In genomic region chr9:35076848-35077247, GRCh38 we compare ENCODE assay signal across 29 cellular contexts. TPM values are rescaled to one million over a fixed set of nuclear protein-coding genes. Genes with fewer than 3 reads are reported as not detected.
DNase-seq lines count a peak whose midpoint lies in the region; ATAC-seq and TF ChIP-seq lines count a peak whose summit lies in the region.
"Had no signal": no experiment of that assay in that cellular context is flagged by ENCODE, and none has a peak within 500 bp of the region (broad histone marks: within the 10 kb centered on the region; RNA-seq: fewer than 3 reads in every experiment).

No MANE protein-coding gene starts in this region.

- H3K36me3 ChIP-seq in hepatocyte (replicated peaks; ENCODE audit: insufficient read depth, low read depth), result no peaks in the 10 kb centered on the region

- H3K9me2 ChIP-seq in hepatocyte (replicated peaks; ENCODE audit: insufficient read depth), result no peaks in the 10 kb centered on the region

- no peak overlapping the region for H3K4me3 Mint-ChIP-seq in activated naive CD4-positive, alpha-beta T cell treated with anti-CD3 and anti-CD28 coated beads, Interleukin-2, amount 50 U/mL, for 24 hours
- H3K4me3 Mint-ChIP-seq in activated naive CD4-positive, alpha-beta T cell treated with anti-CD3 and anti-CD28 coated beads for 36 hours, result no peak overlapping the region
- peak overlapping the region; percentile 95 for H3K4me3 Mint-ChIP-seq in activated CD4-positive, alpha-beta memory T cell treated with anti-CD3 and anti-CD28 coated beads, Interleukin-2, amount 10 ng/mL, durations not matched to agents 7 days and 5 days
- H3K4me3 Mint-ChIP-seq in nephron, result peak overlapping the region; percentile 93 to 96 (median 94)
- peak overlapping the region; percentile 95 for H3K4me3 Mint-ChIP-seq in stimulated activated effector memory CD8-positive, alpha-beta T cell treated with anti-CD3 and anti-CD28 coated beads, Interleukin-12 subunit alpha, Interleukin-12 subunit beta, amount 100 ng/mL, for 72 hours

- peaks cover 4% of the 10 kb centered on the region for H3K36me3 Mint-ChIP-seq in activated naive CD4-positive, alpha-beta T cell treated with anti-CD3 and anti-CD28 coated beads, Interleukin-2, amount 50 U/mL, for 24 hours
- H3K36me3 Mint-ChIP-seq in activated naive CD4-positive, alpha-beta T cell treated with anti-CD3 and anti-CD28 coated beads for 36 hours (ENCODE audit: low read depth), result peaks cover 37% of the 10 kb centered on the region
- H3K36me3 Mint-ChIP-seq in activated CD4-positive, alpha-beta memory T cell treated with anti-CD3 and anti-CD28 coated beads, Interleukin-2, amount 10 ng/mL, durations not matched to agents 7 days and 5 days (ENCODE audit: low read depth), result peaks cover 51% of the 10 kb centered on the region
- peaks cover 27% of the 10 kb centered on the region for H3K36me3 Mint-ChIP-seq in nephron (ENCODE audit: low read depth)
- H3K36me3 Mint-ChIP-seq in stimulated activated effector memory CD8-positive, alpha-beta T cell treated with anti-CD3 and anti-CD28 coated beads, Interleukin-12 subunit alpha, Interleukin-12 subunit beta, amount 100 ng/mL, for 72 hours, result peaks cover 69% of the 10 kb centered on the region

- H3K27ac Mint-ChIP-seq in activated naive CD4-positive, alpha-beta T cell treated with anti-CD3 and anti-CD28 coated beads, Interleukin-2, amount 50 U/mL, for 24 hours, result peak overlapping the region; percentile 8
- H3K27ac Mint-ChIP-seq in activated naive CD4-positive, alpha-beta T cell treated with anti-CD3 and anti-CD28 coated beads for 36 hours, result no peak overlapping the region
- no peak overlapping the region for H3K27ac Mint-ChIP-seq in activated CD4-positive, alpha-beta memory T cell treated with anti-CD3 and anti-CD28 coated beads, Interleukin-2, amount 10 ng/mL, durations not matched to agents 7 days and 5 days
- no peak overlapping the region for H3K27ac Mint-ChIP-seq in nephron
- peak overlapping the region; percentile 1 for H3K27ac Mint-ChIP-seq in stimulated activated effector memory CD8-positive, alpha-beta T cell treated with anti-CD3 and anti-CD28 coated beads, Interleukin-12 subunit alpha, Interleukin-12 subunit beta, amount 100 ng/mL, for 72 hours
- H3K27ac Mint-ChIP-seq: CD4-positive, alpha-beta T cell; GM23338; IgD-negative memory B cell had no signal

- intact Hi-C loops in activated naive CD4-positive, alpha-beta T cell treated with anti-CD3 and anti-CD28 coated beads for 36 hours (cut with micrococcal nuclease), result loop anchor here (10.0 kb wide), 1 partner anchor 752 kb away; the partner anchor contains the start of genes KIF24 and NUDT2

- H3K27me3 ChIP-seq in hepatocyte, result no peaks in the 10 kb centered on the region
- H3K27me3 ChIP-seq: BLaER1 treated with 17β-estradiol and CSF1 and Interleukin-3, amounts not matched to agents 10 nM and 100 nM; SJSA1 had no signal

- ATAC-seq in stimulated activated effector memory CD8-positive, alpha-beta T cell treated with anti-CD3 and anti-CD28 coated beads, Interleukin-12 subunit alpha, Interleukin-12 subunit beta, amount 100 ng/mL, for 72 hours, result no peak
- ATAC-seq: GM12878, GM23338 had no signal

- H3K4me2 ChIP-seq in hepatocyte, result no peak overlapping the region
- H3K4me2 ChIP-seq: GM23338, KMS-11 had no signal

- CTCF ChIA-PET in activated naive CD4-positive, alpha-beta T cell treated with anti-CD3 and anti-CD28 coated beads for 36 hours (lab: Charles Lee), result interaction anchor here (1.7 to 4.2 kb wide), 2 partner anchors 19 to 177 kb away, joined by 7 to 37 read pairs; partner anchors contain the start of gene PIGO
- CTCF ChIA-PET in activated CD4-positive, alpha-beta memory T cell treated with anti-CD3 and anti-CD28 coated beads, Interleukin-2, amount 10 ng/mL, durations not matched to agents 7 days and 5 days (lab: Charles Lee), result interaction anchor here (0.7 to 0.9 kb wide), 2 partner anchors 18 to 20 kb away, joined by 3 read pairs; partner anchors contain the start of gene PIGO

- H3K79me2 ChIP-seq in hepatocyte, result peaks cover 20% of the 10 kb centered on the region

- TF ChIP-seq CTCF in nephron (IDR thresholded peaks at IDR 0.05; ENCODE audit: unreplicated experiment in 3 of 3), result no peak
- no peak for TF ChIP-seq CTCF in hepatocyte (IDR thresholded peaks at IDR 0.05; ENCODE audit: poor library complexity)

- POLR2A ChIA-PET in activated CD4-positive, alpha-beta memory T cell treated with anti-CD3 and anti-CD28 coated beads, Interleukin-2, amount 10 ng/mL, durations not matched to agents 7 days and 5 days (lab: Charles Lee), result interaction anchor here (1.1 to 8.6 kb wide), 5 partner anchors 9 to 39 kb away, joined by 5 to 136 read pairs (median 61); partner anchors contain the start of genes ATOSB, PIGO, STOML2 and VCP

- H3K9me3 Mint-ChIP-seq in activated naive CD4-positive, alpha-beta T cell treated with anti-CD3 and anti-CD28 coated beads, Interleukin-2, amount 50 U/mL, for 24 hours, result no peaks in the 10 kb centered on the region
- H3K9me3 Mint-ChIP-seq in activated naive CD4-positive, alpha-beta T cell treated with anti-CD3 and anti-CD28 coated beads for 36 hours, result no peaks in the 10 kb centered on the region
- no peaks in the 10 kb centered on the region for H3K9me3 Mint-ChIP-seq in activated CD4-positive, alpha-beta memory T cell treated with anti-CD3 and anti-CD28 coated beads, Interleukin-2, amount 10 ng/mL, durations not matched to agents 7 days and 5 days
- H3K9me3 Mint-ChIP-seq in nephron, result no peaks in the 10 kb centered on the region
- no peaks in the 10 kb centered on the region for H3K9me3 Mint-ChIP-seq in stimulated activated effector memory CD8-positive, alpha-beta T cell treated with anti-CD3 and anti-CD28 coated beads, Interleukin-12 subunit alpha, Interleukin-12 subunit beta, amount 100 ng/mL, for 72 hours
- H3K9me3 Mint-ChIP-seq: CD4-positive, alpha-beta T cell; GM23338; IgD-negative memory B cell had no signal

- no peak overlapping the region for H3K4me3 ChIP-seq in hepatocyte
- H3K4me3 ChIP-seq: GM12878, GM23338, SJSA1 had no signal

- H2AFZ ChIP-seq in hepatocyte, result no peak overlapping the region
- H2AFZ ChIP-seq: GM23338 had no signal

- peaks cover 6% of the 10 kb centered on the region for H3K4me1 ChIP-seq in hepatocyte (ENCODE audit: insufficient read depth)

- no peaks in the 10 kb centered on the region for H3K9me3 ChIP-seq in hepatocyte (ENCODE audit: low read depth)
- H3K9me3 ChIP-seq: BLaER1 treated with 17β-estradiol and CSF1 and Interleukin-3, amounts not matched to agents 10 nM and 100 nM; SJSA1 had no signal

- no peak overlapping the region for H3K27ac ChIP-seq in hepatocyte
- H3K27ac ChIP-seq: BLaER1 treated with 17β-estradiol and CSF1 and Interleukin-3, amounts not matched to agents 10 nM and 100 nM; HL-60; KMS-11; SJSA1 had no signal

- H3K4me1 Mint-ChIP-seq in activated naive CD4-positive, alpha-beta T cell treated with anti-CD3 and anti-CD28 coated beads, Interleukin-2, amount 50 U/mL, for 24 hours, result peaks cover 29% of the 10 kb centered on the region
- peaks cover 36% of the 10 kb centered on the region for H3K4me1 Mint-ChIP-seq in activated naive CD4-positive, alpha-beta T cell treated with anti-CD3 and anti-CD28 coated beads for 36 hours (ENCODE audit: low read depth)
- H3K4me1 Mint-ChIP-seq in activated CD4-positive, alpha-beta memory T cell treated with anti-CD3 and anti-CD28 coated beads, Interleukin-2, amount 10 ng/mL, durations not matched to agents 7 days and 5 days, result peaks cover 59% of the 10 kb centered on the region
- peaks cover 31% of the 10 kb centered on the region for H3K4me1 Mint-ChIP-seq in nephron
- H3K4me1 Mint-ChIP-seq in stimulated activated effector memory CD8-positive, alpha-beta T cell treated with anti-CD3 and anti-CD28 coated beads, Interleukin-12 subunit alpha, Interleukin-12 subunit beta, amount 100 ng/mL, for 72 hours, result peaks cover 59% of the 10 kb centered on the region

- H4K20me1 ChIP-seq in hepatocyte (ENCODE audit: insufficient read depth, poor library complexity, severe bottlenecking), result no peaks in the 10 kb centered on the region

- WGBS in hepatocyte (ENCODE audit: low lambda C conversion rate, missing lambda C conversion rate), result 97% methylated on average over 4 of the region's 4 CpGs

- no peaks in the 10 kb centered on the region for H3K27me3 Mint-ChIP-seq in activated naive CD4-positive, alpha-beta T cell treated with anti-CD3 and anti-CD28 coated beads, Interleukin-2, amount 50 U/mL, for 24 hours
- no peaks in the 10 kb centered on the region for H3K27me3 Mint-ChIP-seq in activated naive CD4-positive, alpha-beta T cell treated with anti-CD3 and anti-CD28 coated beads for 36 hours (ENCODE audit: low read depth)
- H3K27me3 Mint-ChIP-seq in activated CD4-positive, alpha-beta memory T cell treated with anti-CD3 and anti-CD28 coated beads, Interleukin-2, amount 10 ng/mL, durations not matched to agents 7 days and 5 days, result no peaks in the 10 kb centered on the region
- no peaks in the 10 kb centered on the region for H3K27me3 Mint-ChIP-seq in nephron (ENCODE audit: low read depth)
- H3K27me3 Mint-ChIP-seq: CD4-positive, alpha-beta T cell; IgD-negative memory B cell had no signal

- DNase-seq in activated naive CD4-positive, alpha-beta T cell treated with anti-CD3 and anti-CD28 coated beads for 36 hours, result no peak
- no peak for DNase-seq in activated CD4-positive, alpha-beta memory T cell treated with anti-CD3 and anti-CD28 coated beads, Interleukin-2, amount 10 ng/mL, durations not matched to agents 7 days and 5 days
- no peak for DNase-seq in stimulated activated effector memory CD8-positive, alpha-beta T cell treated with anti-CD3 and anti-CD28 coated beads, Interleukin-12 subunit alpha, Interleukin-12 subunit beta, amount 100 ng/mL, for 72 hours (ENCODE audit: low spot score in 2 of 2)
- DNase-seq in hepatocyte (ENCODE audit: low spot score) (no peak), DMS153 (lab: John Stamatoyannopoulos, UW) (no peak)
- DNase-seq in activated T-cell treated with anti-CD3 and anti-CD28 coated beads, Interleukin-2, amount 50 U/mL, for 1 hour, result no peak
- DNase-seq: AML-193; CD4-positive, alpha-beta T cell; COR-L47; EL; GDM1; HCEC 1CT; NCI-H1048; NCI-H1417; NCI-H1694; NCI-H2081; NCI-H2227 treated with DMSO at 0.1 percent for 48 hours; NCI-H526 treated with DMSO at 0.1 percent for 48 hours; Right ventricle myocardium superior; RPMI8226 had no signal

RNA-seq across cellular contexts. Expression of gene FANCG, which starts 2.9 kb away (rescaled TPM):
- 100 to 1,000 TPM; 109 to 118 TPM for total RNA-seq in activated naive CD4-positive, alpha-beta T cell treated with anti-CD3 and anti-CD28 coated beads for 36 hours
- total RNA-seq in activated CD4-positive, alpha-beta memory T cell treated with anti-CD3 and anti-CD28 coated beads, Interleukin-2, amount 10 ng/mL, durations not matched to agents 7 days and 5 days, result 100 to 1,000 TPM in 1 of 2 experiments, 10 to 100 TPM in 1; 97.0 to 100 TPM
- total RNA-seq in hepatocyte, result 13.4 and 38.2 TPM in 2 replicates
- polyA plus RNA-seq in hepatocyte, result 15.3 and 15.8 TPM in 2 replicates

RNA-seq across cellular contexts. Expression of gene VCP, which starts 4.4 kb away (rescaled TPM):
- 100 to 1,000 TPM; 218 to 226 TPM for total RNA-seq in activated naive CD4-positive, alpha-beta T cell treated with anti-CD3 and anti-CD28 coated beads for 36 hours
- total RNA-seq in activated CD4-positive, alpha-beta memory T cell treated with anti-CD3 and anti-CD28 coated beads, Interleukin-2, amount 10 ng/mL, durations not matched to agents 7 days and 5 days, result 100 to 1,000 TPM; 224 to 236 TPM
- total RNA-seq in hepatocyte, result 234 and 250 TPM in 2 replicates
- polyA plus RNA-seq in hepatocyte, result 259 and 284 TPM in 2 replicates

RNA-seq across cellular contexts. Expression of gene PIGO, which starts 19.5 kb away (rescaled TPM):
- 10 to 100 TPM; 22.8 to 23.7 TPM for total RNA-seq in activated naive CD4-positive, alpha-beta T cell treated with anti-CD3 and anti-CD28 coated beads for 36 hours
- total RNA-seq in activated CD4-positive, alpha-beta memory T cell treated with anti-CD3 and anti-CD28 coated beads, Interleukin-2, amount 10 ng/mL, durations not matched to agents 7 days and 5 days, result 10 to 100 TPM; 22.8 to 28.6 TPM
- 22.1 and 22.5 TPM in 2 replicates for total RNA-seq in hepatocyte
- 39.1 and 41.4 TPM in 2 replicates for polyA plus RNA-seq in hepatocyte

RNA-seq across cellular contexts. Expression of gene STOML2, which starts 26.1 kb away (rescaled TPM):
- 100 to 1,000 TPM; 165 to 168 TPM for total RNA-seq in activated naive CD4-positive, alpha-beta T cell treated with anti-CD3 and anti-CD28 coated beads for 36 hours
- total RNA-seq in activated CD4-positive, alpha-beta memory T cell treated with anti-CD3 and anti-CD28 coated beads, Interleukin-2, amount 10 ng/mL, durations not matched to agents 7 days and 5 days, result 10 to 100 TPM; 96.0 to 96.9 TPM
- 84.0 and 98.0 TPM in 2 replicates for total RNA-seq in hepatocyte
- 120 TPM in 2 replicates for polyA plus RNA-seq in hepatocyte

RNA-seq across cellular contexts. Expression of gene ATOSB, which starts 38.8 kb away (rescaled TPM):
- 1 to 10 TPM; 3.4 to 3.7 TPM for total RNA-seq in activated naive CD4-positive, alpha-beta T cell treated with anti-CD3 and anti-CD28 coated beads for 36 hours
- 10 to 100 TPM; 24.6 to 26.8 TPM for total RNA-seq in activated CD4-positive, alpha-beta memory T cell treated with anti-CD3 and anti-CD28 coated beads, Interleukin-2, amount 10 ng/mL, durations not matched to agents 7 days and 5 days
- total RNA-seq in hepatocyte, result 17.4 and 18.3 TPM in 2 replicates
- polyA plus RNA-seq in hepatocyte, result 16.1 and 18.7 TPM in 2 replicates

Comparison
In these comparisons a context has a peak if more than half of its experiments do, and no peak if none do; other contexts are left out.
1. H3K27ac Mint-ChIP-seq: peak in activated naive CD4-positive, alpha-beta T cell treated with anti-CD3 and anti-CD28 coated beads, Interleukin-2, amount 50 U/mL, for 24 hours (single experiment) and stimulated activated effector memory CD8-positive, alpha-beta T cell treated with anti-CD3 and anti-CD28 coated beads, Interleukin-12 subunit alpha, Interleukin-12 subunit beta, amount 100 ng/mL, for 72 hours (single experiment); none in activated naive CD4-positive, alpha-beta T cell treated with anti-CD3 and anti-CD28 coated beads for 36 hours (single experiment), activated CD4-positive, alpha-beta memory T cell treated with anti-CD3 and anti-CD28 coated beads, Interleukin-2, amount 10 ng/mL, durations not matched to agents 7 days and 5 days (single experiment) and nephron (0 of 3).
2. H3K4me3 Mint-ChIP-seq: peak in activated CD4-positive, alpha-beta memory T cell treated with anti-CD3 and anti-CD28 coated beads, Interleukin-2, amount 10 ng/mL, durations not matched to agents 7 days and 5 days (single experiment), nephron (3 of 3) and stimulated activated effector memory CD8-positive, alpha-beta T cell treated with anti-CD3 and anti-CD28 coated beads, Interleukin-12 subunit alpha, Interleukin-12 subunit beta, amount 100 ng/mL, for 72 hours (single experiment); none in activated naive CD4-positive, alpha-beta T cell treated with anti-CD3 and anti-CD28 coated beads, Interleukin-2, amount 50 U/mL, for 24 hours (single experiment) and activated naive CD4-positive, alpha-beta T cell treated with anti-CD3 and anti-CD28 coated beads for 36 hours (single experiment).